Comparison of ENCODE assay signal across 13 cellular contexts in the genomic region with DNA sequence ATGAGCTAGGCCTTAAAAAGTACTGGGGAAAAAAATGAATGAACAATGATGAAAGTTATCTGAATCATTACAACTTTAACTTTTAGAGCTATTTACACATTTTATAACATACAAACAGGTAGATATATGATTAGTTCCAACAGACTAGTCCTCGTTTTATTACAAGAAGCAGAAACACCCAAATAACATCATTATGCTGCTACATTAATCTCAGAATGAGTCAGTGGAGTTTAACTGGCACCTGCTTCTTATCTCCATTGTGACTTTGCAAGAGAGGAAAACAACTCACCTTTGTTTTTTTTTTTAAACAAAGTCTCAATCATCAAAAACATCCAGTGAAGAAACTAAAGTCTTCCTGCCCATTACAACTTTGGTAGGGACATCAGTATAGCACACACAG. TPM values are rescaled to one million over a fixed set of nuclear protein-coding genes. Genes with fewer than 3 reads are reported as not detected.
A peak's percentile ranks its signal among the peaks of the same experiment; 100 is the strongest.
DNase-seq lines count a peak whose midpoint lies in the region; ATAC-seq lines count a peak whose summit lies in the region.
"Had no signal": no experiment of that assay in that cellular context is flagged by ENCODE, and none has a peak within 500 bp of the region (broad histone marks: within the 10 kb centered on the region; RNA-seq: fewer than 3 reads in every experiment).

No MANE protein-coding gene starts in this region.

- peak overlapping the region; percentile 28 for H3K27ac Mint-ChIP-seq in activated CD4-positive, alpha-beta memory T cell treated with anti-CD3 and anti-CD28 coated beads for 36 hours
- no peak overlapping the region for H3K27ac Mint-ChIP-seq in activated CD4-positive, alpha-beta memory T cell treated with anti-CD3 and anti-CD28 coated beads, Interleukin-2, amount 10 ng/mL, durations not matched to agents 7 days and 5 days
- H3K27ac Mint-ChIP-seq in IgD-negative memory B cell, result peak overlapping the region; percentile 75 to 88 (median 85)
- peak overlapping the region; percentile 46 for H3K27ac Mint-ChIP-seq in central memory CD8-positive, alpha-beta T cell (ENCODE audit: low read depth)
- H3K27ac Mint-ChIP-seq in stimulated activated naive B cell treated with anti-CD40 and anti-IgM and Interleukin-4, amounts not matched to agents 10 μg/mL and 1 μg/mL and 100 μg/mL, for 72 hours, result peak overlapping the region; percentile 74

- DNase-seq in activated CD4-positive, alpha-beta memory T cell treated with anti-CD3 and anti-CD28 coated beads for 36 hours, result no peak
- DNase-seq in activated CD4-positive, alpha-beta memory T cell treated with anti-CD3 and anti-CD28 coated beads, Interleukin-2, amount 10 ng/mL, durations not matched to agents 7 days and 5 days, result no peak
- no peak for DNase-seq in central memory CD8-positive, alpha-beta T cell (ENCODE audit: low spot score in 2 of 2)
- no peak for DNase-seq in stimulated activated naive B cell treated with anti-CD40 and anti-IgM and Interleukin-4, amounts not matched to agents 10 μg/mL and 1 μg/mL and 100 μg/mL, for 72 hours
- DNase-seq in NCI-H1417 treated with DMSO at 0.1 percent for 48 hours (lab: John Stamatoyannopoulos, UW) (no peak), NCI-H82 treated with DMSO at 0.1 percent for 48 hours (lab: John Stamatoyannopoulos, UW; ENCODE audit: unreplicated experiment) (no peak)
- DNase-seq: NCI-H345, PC-9, spleen, upper lobe of right lung had no signal

- ATAC-seq in central memory CD8-positive, alpha-beta T cell (replicated peaks; ENCODE audit: extremely low read depth, poor library complexity, severe bottlenecking), result no peak
- ATAC-seq in stimulated activated naive B cell treated with anti-CD40 and anti-IgM and Interleukin-4, amounts not matched to agents 10 μg/mL and 1 μg/mL and 100 μg/mL, for 72 hours (replicated peaks), result no peak
- ATAC-seq in HG02970 (IDR thresholded peaks at IDR 0.05; ENCODE audit: low FRiP score, unreplicated experiment), result no peak
- ATAC-seq: A549, upper lobe of right lung had no signal

- H3K9me3 Mint-ChIP-seq in activated CD4-positive, alpha-beta memory T cell treated with anti-CD3 and anti-CD28 coated beads for 36 hours, result no peaks in the 10 kb centered on the region
- H3K9me3 Mint-ChIP-seq in activated CD4-positive, alpha-beta memory T cell treated with anti-CD3 and anti-CD28 coated beads, Interleukin-2, amount 10 ng/mL, durations not matched to agents 7 days and 5 days, result no peaks in the 10 kb centered on the region
- no peaks in the 10 kb centered on the region for H3K9me3 Mint-ChIP-seq in IgD-negative memory B cell
- H3K9me3 Mint-ChIP-seq in central memory CD8-positive, alpha-beta T cell, result no peaks in the 10 kb centered on the region
- H3K9me3 Mint-ChIP-seq in stimulated activated naive B cell treated with anti-CD40 and anti-IgM and Interleukin-4, amounts not matched to agents 10 μg/mL and 1 μg/mL and 100 μg/mL, for 72 hours, result no peaks in the 10 kb centered on the region

- POLR2A ChIA-PET in activated CD4-positive, alpha-beta memory T cell treated with anti-CD3 and anti-CD28 coated beads for 36 hours (lab: Charles Lee), result interaction anchor here (1.3 to 2.3 kb wide), 2 partner anchors 13 to 15 kb away, joined by 5 to 8 read pairs; partner anchors contain the start of gene ATP8A1
- POLR2A ChIA-PET in activated CD4-positive, alpha-beta memory T cell treated with anti-CD3 and anti-CD28 coated beads, Interleukin-2, amount 10 ng/mL, durations not matched to agents 7 days and 5 days (lab: Charles Lee), result interaction anchor here (0.9 to 1.6 kb wide), 3 partner anchors 9 to 15 kb away, joined by 3 to 9 read pairs (median 3); partner anchors contain the start of gene ATP8A1

- peaks cover 65% of the 10 kb centered on the region for H3K4me1 Mint-ChIP-seq in activated CD4-positive, alpha-beta memory T cell treated with anti-CD3 and anti-CD28 coated beads for 36 hours (ENCODE audit: low read depth)
- H3K4me1 Mint-ChIP-seq in activated CD4-positive, alpha-beta memory T cell treated with anti-CD3 and anti-CD28 coated beads, Interleukin-2, amount 10 ng/mL, durations not matched to agents 7 days and 5 days, result peaks cover 42% of the 10 kb centered on the region
- H3K4me1 Mint-ChIP-seq in IgD-negative memory B cell, result peaks cover 63 to 95% (median 82%) of the 10 kb centered on the region in 3 donors
- peaks cover 90% of the 10 kb centered on the region for H3K4me1 Mint-ChIP-seq in central memory CD8-positive, alpha-beta T cell
- peaks cover 64 to 93% of the 10 kb centered on the region in 2 donors for H3K4me1 Mint-ChIP-seq in stimulated activated naive B cell treated with anti-CD40 and anti-IgM and Interleukin-4, amounts not matched to agents 10 μg/mL and 1 μg/mL and 100 μg/mL, for 72 hours

- CTCF ChIA-PET in activated CD4-positive, alpha-beta memory T cell treated with anti-CD3 and anti-CD28 coated beads for 36 hours (lab: Charles Lee), result interaction anchor here (1.2 kb wide), 1 partner anchor 15 kb away, joined by 3 read pairs; the partner anchor contains the start of gene ATP8A1
- CTCF ChIA-PET in activated CD4-positive, alpha-beta memory T cell treated with anti-CD3 and anti-CD28 coated beads, Interleukin-2, amount 10 ng/mL, durations not matched to agents 7 days and 5 days (lab: Charles Lee), result interaction anchor here (1.7 to 1.9 kb wide), 2 partner anchors 14 to 15 kb away, joined by 5 to 6 read pairs; partner anchors contain the start of gene ATP8A1

- no peak overlapping the region for H3K4me3 Mint-ChIP-seq in activated CD4-positive, alpha-beta memory T cell treated with anti-CD3 and anti-CD28 coated beads for 36 hours
- H3K4me3 Mint-ChIP-seq in activated CD4-positive, alpha-beta memory T cell treated with anti-CD3 and anti-CD28 coated beads, Interleukin-2, amount 10 ng/mL, durations not matched to agents 7 days and 5 days, result no peak overlapping the region
- peak overlapping the region in 3 of 4 donors; percentile 47 to 76 (median 75) for H3K4me3 Mint-ChIP-seq in IgD-negative memory B cell
- H3K4me3 Mint-ChIP-seq in central memory CD8-positive, alpha-beta T cell, result peak overlapping the region; percentile 53
- peak overlapping the region; percentile 26 to 52 for H3K4me3 Mint-ChIP-seq in stimulated activated naive B cell treated with anti-CD40 and anti-IgM and Interleukin-4, amounts not matched to agents 10 μg/mL and 1 μg/mL and 100 μg/mL, for 72 hours

- H3K36me3 Mint-ChIP-seq in activated CD4-positive, alpha-beta memory T cell treated with anti-CD3 and anti-CD28 coated beads for 36 hours, result peaks cover 3% of the 10 kb centered on the region
- no peaks in the 10 kb centered on the region for H3K36me3 Mint-ChIP-seq in activated CD4-positive, alpha-beta memory T cell treated with anti-CD3 and anti-CD28 coated beads, Interleukin-2, amount 10 ng/mL, durations not matched to agents 7 days and 5 days (ENCODE audit: low read depth)
- H3K36me3 Mint-ChIP-seq in IgD-negative memory B cell, result peaks cover 3% of the 10 kb centered on the region
- H3K36me3 Mint-ChIP-seq in central memory CD8-positive, alpha-beta T cell (ENCODE audit: insufficient read depth), result peaks cover 16% of the 10 kb centered on the region
- peaks cover 0 to 8% of the 10 kb centered on the region in 2 donors for H3K36me3 Mint-ChIP-seq in stimulated activated naive B cell treated with anti-CD40 and anti-IgM and Interleukin-4, amounts not matched to agents 10 μg/mL and 1 μg/mL and 100 μg/mL, for 72 hours

- no peaks in the 10 kb centered on the region for H3K27me3 Mint-ChIP-seq in activated CD4-positive, alpha-beta memory T cell treated with anti-CD3 and anti-CD28 coated beads for 36 hours
- no peaks in the 10 kb centered on the region for H3K27me3 Mint-ChIP-seq in activated CD4-positive, alpha-beta memory T cell treated with anti-CD3 and anti-CD28 coated beads, Interleukin-2, amount 10 ng/mL, durations not matched to agents 7 days and 5 days
- H3K27me3 Mint-ChIP-seq in IgD-negative memory B cell, result peaks cover 2% of the 10 kb centered on the region
- no peaks in the 10 kb centered on the region for H3K27me3 Mint-ChIP-seq in central memory CD8-positive, alpha-beta T cell
- H3K27me3 Mint-ChIP-seq in stimulated activated naive B cell treated with anti-CD40 and anti-IgM and Interleukin-4, amounts not matched to agents 10 μg/mL and 1 μg/mL and 100 μg/mL, for 72 hours, result no peaks in the 10 kb centered on the region

- intact Hi-C loops in activated CD4-positive, alpha-beta memory T cell treated with anti-CD3 and anti-CD28 coated beads for 36 hours (cut with micrococcal nuclease), result loop anchor here (1.0 kb wide), 2 partner anchors 13 kb away; no protein-coding TSS in a partner anchor

RNA-seq across cellular contexts. Expression of gene ATP8A1, which starts 15.2 kb away (rescaled TPM):
- total RNA-seq in activated CD4-positive, alpha-beta memory T cell treated with anti-CD3 and anti-CD28 coated beads for 36 hours, result 10 to 100 TPM; 23.9 to 24.0 TPM
- total RNA-seq in activated CD4-positive, alpha-beta memory T cell treated with anti-CD3 and anti-CD28 coated beads, Interleukin-2, amount 10 ng/mL, durations not matched to agents 7 days and 5 days, result 10 to 100 TPM; 18.7 to 19.8 TPM
- polyA plus RNA-seq in IgD-negative memory B cell, result 15.0 TPM
- total RNA-seq: PC-9 had no signal

Comparison
In these comparisons a context has a peak if more than half of its experiments do, and no peak if none do; other contexts are left out.
1. H3K4me3 Mint-ChIP-seq: peak in IgD-negative memory B cell (3 of 4), central memory CD8-positive, alpha-beta T cell (single experiment) and stimulated activated naive B cell treated with anti-CD40 and anti-IgM and Interleukin-4, amounts not matched to agents 10 μg/mL and 1 μg/mL and 100 μg/mL, for 72 hours (2 of 2); none in activated CD4-positive, alpha-beta memory T cell treated with anti-CD3 and anti-CD28 coated beads for 36 hours (single experiment) and activated CD4-positive, alpha-beta memory T cell treated with anti-CD3 and anti-CD28 coated beads, Interleukin-2, amount 10 ng/mL, durations not matched to agents 7 days and 5 days (single experiment).